21 cellular contexts compared by ENCODE assay signal in genomic region chr5:106185661-106186081, GRCh38.
"Had no signal": no experiment of that assay in that cellular context is flagged by ENCODE, and none has a peak within 500 bp of the region (broad histone marks: within the 10 kb centered on the region; RNA-seq: fewer than 3 reads in every experiment).

No MANE protein-coding gene starts in this region.

- H3K27ac ChIP-seq: heart left ventricle, neutrophil, parathyroid adenoma, vagina, VCaP had no signal

- H3K9ac ChIP-seq: parathyroid adenoma had no signal

- H3K36me3 ChIP-seq: heart left ventricle, neutrophil, vagina had no signal

- DNase-seq: activated CD4-positive, alpha-beta T cell treated with anti-CD3 and anti-CD28 coated beads, Interleukin-2, amount 50 U/mL, for 1 hour; activated CD4-positive, CD25-positive, alpha-beta regulatory T cell treated with anti-CD3 and anti-CD28 coated beads, Interleukin-2, amount 50 U/mL, for 72 hours; activated CD8-positive, alpha-beta memory T cell treated with anti-CD3 and anti-CD28 coated beads, Interleukin-2, amount 50 U/mL, for 4 hours; activated naive CD4-positive, alpha-beta T cell treated with anti-CD3 and anti-CD28 coated beads, Interleukin-2, amount 50 U/mL, for 16 hours; activated T-cell treated with anti-CD3 and anti-CD28 coated beads, Interleukin-2, amount 50 U/mL, for 4 hours; cerebellar nuclear complex; effector CD4-positive, alpha-beta T cell; heart left ventricle; kidney; stimulated activated CD4-positive, alpha-beta T cell treated with anti-CD3 and anti-CD28 coated beads, Interleukin-4, amount 100 ng/mL, for 1 hour; stimulated activated naive CD8-positive, alpha-beta T cell treated with anti-CD3 and anti-CD28 coated beads, Interleukin-15, amount 100 ng/mL, for 72 hours; trophoblast cell had no signal

- H2AFZ ChIP-seq: parathyroid adenoma had no signal

- H3K4me1 ChIP-seq: heart left ventricle, parathyroid adenoma, vagina had no signal

- ATAC-seq: activated T-cell treated with anti-CD3 and anti-CD28 coated beads, Interleukin-2, amount 50 U/mL, for 4 hours; heart left ventricle; left lobe of liver; natural killer cell treated with Interleukin-12 subunit alpha and Interleukin-12 subunit beta and Interleukin-15 and Interleukin-18, amount 100 ng/mL, for 72 hours; sciatic nerve; stimulated activated naive CD8-positive, alpha-beta T cell treated with anti-CD3 and anti-CD28 coated beads, Interleukin-15, amount 100 ng/mL, for 72 hours had no signal

- H3K4me2 ChIP-seq: smooth muscle cell had no signal

- H3K27me3 ChIP-seq: heart left ventricle, neutrophil, vagina had no signal

- H3K79me2 ChIP-seq: parathyroid adenoma had no signal

- H3K4me3 ChIP-seq: heart left ventricle, lung, smooth muscle cell, vagina had no signal
